12 cellular contexts compared by ENCODE assay signal in the genomic region with DNA sequence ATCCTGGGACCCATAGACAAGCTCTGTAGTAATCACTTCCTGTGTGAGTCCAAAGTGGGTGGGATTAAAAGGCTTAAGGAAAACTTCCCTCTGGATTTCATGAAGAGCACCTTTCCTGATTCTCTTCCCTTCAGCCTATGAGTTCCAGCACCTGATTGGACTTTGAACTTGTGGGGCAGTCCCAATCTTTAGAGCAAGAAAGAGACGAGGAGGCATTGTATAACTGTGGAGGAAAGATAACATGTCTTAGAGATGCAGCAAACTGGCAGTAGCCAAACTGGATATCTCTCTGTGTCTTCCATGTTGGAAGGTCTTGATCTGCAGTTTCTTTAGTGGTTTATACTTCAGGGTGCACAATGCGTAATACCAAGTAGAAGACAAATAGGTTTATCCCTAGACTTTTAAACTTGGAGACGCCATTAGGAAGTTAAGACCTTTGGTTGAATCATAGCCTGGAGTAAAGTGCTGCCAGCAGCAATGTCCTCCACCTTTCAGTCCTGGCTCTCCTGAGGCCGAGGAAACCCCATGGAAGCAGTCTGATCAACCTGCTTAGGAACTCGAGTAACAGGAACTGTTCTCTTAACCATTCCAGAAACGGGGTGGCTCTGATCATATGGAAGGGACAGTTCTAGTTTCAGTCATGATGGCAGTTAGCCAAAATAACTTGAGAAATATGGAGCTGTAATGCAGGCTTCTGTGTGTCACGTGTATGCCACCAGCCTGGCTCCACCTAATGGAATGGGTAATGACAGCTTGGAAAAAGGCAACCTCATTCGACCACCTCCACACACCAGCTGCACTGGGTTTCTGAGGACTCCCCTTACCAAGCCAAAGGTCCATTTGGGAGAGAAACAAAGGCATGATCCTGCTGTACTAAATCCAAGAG. TPM values are rescaled to one million over a fixed set of nuclear protein-coding genes. Genes with fewer than 3 reads are reported as not detected.
DNase-seq lines count a peak whose midpoint lies in the region; ATAC-seq, FAIRE-seq and TF ChIP-seq lines count a peak whose summit lies in the region.
"Had no signal": no experiment of that assay in that cellular context is flagged by ENCODE, and none has a peak within 500 bp of the region (broad histone marks: within the 10 kb centered on the region; RNA-seq: fewer than 3 reads in every experiment).

No MANE protein-coding gene starts in this region.

- in situ Hi-C loops in K562 (cut with MboI) (no loop called here), HepG2 (cut with HindIII; ENCODE audit: extremely low pct_ligation_motif_present, low pct_unique_long_range_greater_than_20kb) (loop anchor here (10.0 kb wide), 1 partner anchor 141 kb away; a partner anchor contains a TSS)

- H3K36me3 ChIP-seq in K562 (ENCODE audit: control insufficient read depth, insufficient read depth, low read length) (peaks cover 41% of the 10 kb centered on the region), HepG2 (replicated peaks in 1 of 2; ENCODE audit: control insufficient read depth in 1 of 2, insufficient read depth in 2 of 2, low read length in 2 of 2) (peaks cover 0 to 12% of the 10 kb centered on the region in 2 experiments)
- H3K36me3 ChIP-seq: colonic mucosa had no signal

- WGBS in K562 (ENCODE audit: insufficient coverage, low coverage, missing lambda C conversion rate), result 32% methylated on average over 8 of the region's 8 CpGs
- 76% methylated on average over 6 of the region's 8 CpGs for WGBS in HepG2 (ENCODE audit: low lambda C conversion rate)

- H3K9me3 ChIP-seq in K562 (replicated peaks; ENCODE audit: control insufficient read depth, insufficient read depth, low read depth, low read length) (no peaks in the 10 kb centered on the region), HepG2 (ENCODE audit: low read length) (no peaks in the 10 kb centered on the region)
- H3K9me3 ChIP-seq: colonic mucosa, HAP-1 had no signal

- H3K4me1 ChIP-seq in K562 (replicated peaks in 1 of 2; ENCODE audit: control insufficient read depth in 2 of 2, insufficient read depth in 2 of 2, low read length in 2 of 2), result peaks cover 8 to 33% of the 10 kb centered on the region in 2 experiments
- peaks cover 38% of the 10 kb centered on the region for H3K4me1 ChIP-seq in HepG2 (ENCODE audit: insufficient read depth, low read length)

- CTCF ChIA-PET in K562 (lab: Yijun Ruan, JAX; ENCODE audit: low intra/inter-chr PET ratio), result interaction anchor here (5.3 kb wide), 1 partner anchor 123 kb away, joined by 90 read pairs; no protein-coding TSS in a partner anchor
- CTCF ChIA-PET in HepG2 (lab: Yijun Ruan, JAX; ENCODE audit: low intra/inter-chr PET ratio, low total read pairs), result interaction anchor here (0.8 kb wide), 1 partner anchor 123 kb away, joined by 3 read pairs; no protein-coding TSS in a partner anchor

- peaks cover 31% of the 10 kb centered on the region for H3K79me2 ChIP-seq in K562 (ENCODE audit: control insufficient read depth, insufficient read depth, low read length)
- H3K79me2 ChIP-seq in HepG2 (ENCODE audit: insufficient read depth, low read length), result peaks cover 19% of the 10 kb centered on the region

- no peaks in the 10 kb centered on the region for H3K27me3 ChIP-seq in K562 (ENCODE audit: control insufficient read depth in 2 of 2, insufficient read depth in 2 of 2, low read length in 2 of 2)
- H3K27me3 ChIP-seq in HepG2 (ENCODE audit: control insufficient read depth in 1 of 2, insufficient read depth in 2 of 2, low read length in 2 of 2), result no peaks in the 10 kb centered on the region
- H3K27me3 ChIP-seq: colonic mucosa had no signal

- H3K4me2 ChIP-seq in K562 (ENCODE audit: insufficient read depth, low read length) (peak overlapping the region; percentile 17; the same call in 1 of the 2 replicates), HepG2 (ENCODE audit: low read depth, low read length) (no peak overlapping the region)

- TF ChIP-seq POLR2A in K562 (conservative IDR thresholded peaks at IDR 0.05) (peak; percentile 52; the same call in 1 of the 2 replicates), HepG2 (IDR thresholded peaks at IDR 0.05; ENCODE audit: insufficient read depth in 1 of 2, low read depth in 2 of 2, low read length in 2 of 2) (0 out of 4 replicates have a peak, but pooled peaks of 1 of the 2 experiments have one; percentile 15)

- H4K20me1 ChIP-seq in K562 (replicated peaks; ENCODE audit: control insufficient read depth, insufficient read depth, low read length), result peaks cover 3% of the 10 kb centered on the region
- no peaks in the 10 kb centered on the region; the same call in 1 of the 2 replicates for H4K20me1 ChIP-seq in HepG2 (ENCODE audit: insufficient read depth, low read length)

- peak; percentile 20; the same call in 1 of the 2 replicates for TF ChIP-seq EP300 in K562 (IDR thresholded peaks at IDR 0.05; ENCODE audit: low read length)
- TF ChIP-seq EP300 in HepG2 (IDR thresholded peaks at IDR 0.05; ENCODE audit: low read depth in 2 of 2, low read length in 2 of 2), result no peak
- no peak for TF ChIP-seq EP300 in HepG2 (CRISPR knock-in tag; IDR thresholded peaks at IDR 0.05; ENCODE audit: borderline replicate concordance)

- DNase-seq in Right ventricle myocardium superior (peak; percentile 48), left cardiac atrium (no peak), K562 (ENCODE audit: extremely low read depth in 1 of 4, low spot score in 3 of 4) (peak in 2 of 4 experiments; percentile 51 to 65), HepG2 (ENCODE audit: low spot score) (peak; percentile 34), kidney tubule cell (ENCODE audit: low spot score) (no peak)
- no peak for DNase-seq in activated effector memory CD4-positive, alpha-beta T cell treated with Interleukin-2 at 50 U/mL for 16 hours
- no peak for DNase-seq in stimulated activated CD4-positive, alpha-beta T cell treated with anti-CD3 and anti-CD28 coated beads, Interleukin-2, amount 100 ng/mL, for 24 hours
- DNase-seq: activated CD8-positive, alpha-beta memory T cell treated with anti-CD3 and anti-CD28 coated beads, Interleukin-2, amount 50 U/mL, for 48 hours; colonic mucosa; retina had no signal

- intact Hi-C loops in Right ventricle myocardium superior (cut with DNase I), result no loop called here
- intact Hi-C loops in left cardiac atrium (cut with DNase I), result no loop called here
- intact Hi-C loops in K562 (cut with micrococcal nuclease), result loop anchor here (5.0 to 10.0 kb wide), 5 partner anchors 72 to 769 kb away; no protein-coding TSS in a partner anchor
- intact Hi-C loops in HepG2 (cut with micrococcal nuclease; ENCODE audit: unreplicated experiment), result no loop called here

- peak; percentile 3 for ATAC-seq in Right ventricle myocardium superior (ENCODE audit: poor library complexity)
- no peak for ATAC-seq in left cardiac atrium
- ATAC-seq in K562, result peak; percentile 14
- ATAC-seq in HepG2, result peak; percentile 6; the same call in 1 of the 3 replicates
- ATAC-seq in HG02571 (IDR thresholded peaks at IDR 0.05; ENCODE audit: unreplicated experiment), result no peak

- no peak; a peak in 1 of 4 replicates for TF ChIP-seq RAD21 in K562 (CRISPR knock-in tag; conservative IDR thresholded peaks at IDR 0.05 in 1 of 2, IDR thresholded peaks at IDR 0.05 in 1 of 2)
- no peak for TF ChIP-seq RAD21 in HepG2 (CRISPR knock-in tag; IDR thresholded peaks at IDR 0.05)

- TF ChIP-seq CTCF in K562 (IDR thresholded peaks at IDR 0.05 in 2 of 3, conservative IDR thresholded peaks at IDR 0.05 in 1 of 3; ENCODE audit: insufficient read depth in 2 of 3, low read depth in 1 of 3, low read length in 3 of 3), result no peak
- TF ChIP-seq CTCF in HepG2 (CRISPR knock-in tag; IDR thresholded peaks at IDR 0.05), result no peak

- BruUV-seq in K562 (replicated peaks; lab: Mats Ljungman, UMichigan) (no TSS peak), HepG2 (replicated peaks; lab: Mats Ljungman, UMichigan) (no TSS peak)

- no peak overlapping the region for H3K4me3 ChIP-seq in K562
- no peak overlapping the region for H3K4me3 ChIP-seq in HepG2 (replicated peaks in 1 of 3; ENCODE audit: insufficient read depth in 1 of 3, low read depth in 2 of 3, low read length in 3 of 3)
- H3K4me3 ChIP-seq: colonic mucosa, HAP-1 had no signal

- FAIRE-seq in K562 (lab: Jason Lieb, UNC) (peak; percentile 59), HepG2 (lab: Jason Lieb, UNC) (no peak)

- H2AFZ ChIP-seq in K562 (ENCODE audit: low read depth, low read length) (peak overlapping the region; percentile 34; the same call in 1 of the 2 replicates), HepG2 (ENCODE audit: low read length) (no peak overlapping the region)

- H3K9me1 ChIP-seq in K562 (ENCODE audit: control insufficient read depth, insufficient read depth, low read length), result no peaks in the 10 kb centered on the region

- POLR2A ChIA-PET in K562 (lab: Yijun Ruan, JAX) (interaction anchor here (0.6 to 3.9 kb wide), 10 partner anchors 10 to 742 kb away, joined by 3 to 35 read pairs (median 3); a partner anchor contains a TSS), HepG2 (lab: Yijun Ruan, JAX) (interaction anchor here (1.0 kb wide), 1 partner anchor 122 kb away, joined by 3 read pairs; no protein-coding TSS in a partner anchor)

- H3K9ac ChIP-seq in K562 (ENCODE audit: insufficient read depth in 1 of 2, low read depth in 2 of 2, low read length in 2 of 2) (peak overlapping the region in 1 of 2 experiments; percentile 11; a peak in 2 of 4 replicates), HepG2 (ENCODE audit: insufficient read depth, low read depth, low read length) (no peak overlapping the region)

- H3K27ac ChIP-seq in K562 (ENCODE audit: extremely low read depth, low read depth, low read length) (peak overlapping the region; percentile 50), HepG2 (ENCODE audit: extremely low read length, insufficient read depth, low read length) (no peak overlapping the region)
- H3K27ac ChIP-seq: colonic mucosa had no signal

RNA-seq across cellular contexts. Expression of a gene that starts 4.7 kb away (rescaled TPM):
- total RNA-seq in Right ventricle myocardium superior (339 TPM), left cardiac atrium (100 to 1,000 TPM; 194 to 210 TPM), K562 (2014; rRNA removed) (18.1 and 20.0 TPM in 2 replicates), K562 (2014; rRNA removed; fragmentation: Illumina TruSeq; extraction: Trizol) (59.3 and 68.7 TPM in 2 replicates), K562 (2015; rRNA removed; fragmentation: Illumina TruSeq; extraction: Trizol) (61.0 and 65.8 TPM in 2 replicates), K562 (2021) (91.9 and 95.4 TPM in 2 replicates), HepG2 (2016; rRNA removed; fragmentation: Illumina TruSeq; extraction: Trizol) (12.7 and 26.6 TPM in 2 replicates)
- 31.5 and 93.7 TPM in 2 replicates for total RNA-seq in K562 (2011; cell fraction: chromatin; rRNA removed; ENCODE audit: low replicate concordance)
- 17.1 and 19.3 TPM in 2 replicates for total RNA-seq in K562 (2011; cell fraction: nucleolus; rRNA removed)
- total RNA-seq in K562 (2011; cell fraction: nucleoplasm; rRNA removed), result 43.2 and 52.5 TPM in 2 replicates
- polyA plus RNA-seq in K562 (2011; rRNA removed) (35.4 and 45.3 TPM in 2 replicates), K562 (2014; fragmentation: Illumina TruSeq; extraction: Trizol) (113 and 128 TPM in 2 replicates), K562 (2014; fragmentation: Nextera tagmentation; extraction: Ambion mirVana) (100 to 1,000 TPM; 178 to 184 TPM), K562 (2014; rRNA removed) (76.8 and 78.9 TPM in 2 replicates), HepG2 (2011; rRNA removed) (28.0 and 29.1 TPM in 2 replicates)
- polyA plus RNA-seq in K562 (2011; cell fraction: cytosol; rRNA removed), result 15.7 and 19.3 TPM in 2 replicates
- 26.0 and 40.1 TPM in 2 replicates for polyA plus RNA-seq in K562 (2011; cell fraction: nucleus; rRNA removed)
- polyA plus RNA-seq in K562 (2012), result 104 and 159 TPM in 2 replicates
- polyA minus RNA-seq in K562 (2011; rRNA and poly(A)+ RNA removed), result 11.8 and 17.7 TPM in 2 replicates
- polyA minus RNA-seq in K562 (2011; cell fraction: cytosol; rRNA and poly(A)+ RNA removed), result 14.3 and 22.0 TPM in 2 replicates
- 12.1 and 23.9 TPM in 2 replicates for polyA minus RNA-seq in K562 (2011; cell fraction: nucleus; rRNA and poly(A)+ RNA removed)
- total RNA-seq in HepG2 (2016; cell fraction: cytosol; rRNA removed; fragmentation: Illumina TruSeq; extraction: Trizol; ENCODE audit: low read depth), result 6.9 and 7.8 TPM in 2 replicates
- total RNA-seq in HepG2 (2016; cell fraction: insoluble cytoplasmic fraction; rRNA removed; fragmentation: Illumina TruSeq; extraction: Trizol), result 12.7 and 26.8 TPM in 2 replicates
- 12.7 and 13.6 TPM in 2 replicates for total RNA-seq in HepG2 (2016; cell fraction: membrane; rRNA removed; fragmentation: Illumina TruSeq; extraction: Trizol)
- 30.8 and 31.8 TPM in 2 replicates for total RNA-seq in HepG2 (2016; cell fraction: nucleus; rRNA removed; fragmentation: Illumina TruSeq; extraction: Trizol)
- polyA plus RNA-seq in HepG2 (2011; cell fraction: cytosol; rRNA removed), result 14.0 and 18.8 TPM in 2 replicates
- polyA plus RNA-seq in HepG2 (2011; cell fraction: nucleus; rRNA removed), result 23.7 and 28.7 TPM in 2 replicates
- polyA plus RNA-seq in HepG2 (2012), result 87.1 and 99.1 TPM in 2 replicates
- polyA plus RNA-seq in HepG2 (2016; cell fraction: cytosol; fragmentation: Illumina TruSeq; extraction: Trizol; ENCODE audit: low read depth), result 28.7 and 30.6 TPM in 2 replicates
- 103 and 112 TPM in 2 replicates for polyA plus RNA-seq in HepG2 (2016; cell fraction: insoluble cytoplasmic fraction; fragmentation: Illumina TruSeq; extraction: Trizol; ENCODE audit: low read depth)
- polyA plus RNA-seq in HepG2 (2016; cell fraction: membrane; fragmentation: Illumina TruSeq; extraction: Trizol; ENCODE audit: low read depth), result 42.0 and 42.2 TPM in 2 replicates
- polyA plus RNA-seq in HepG2 (2016; cell fraction: nucleus; fragmentation: Illumina TruSeq; extraction: Trizol; ENCODE audit: insufficient read depth, low read depth), result 118 and 130 TPM in 2 replicates
- polyA minus RNA-seq in HepG2 (2011; rRNA and poly(A)+ RNA removed; ENCODE audit: low replicate concordance), result 4.3 and 4.4 TPM in 2 replicates
- 13.9 and 15.7 TPM in 2 replicates for polyA minus RNA-seq in HepG2 (2011; cell fraction: cytosol; rRNA and poly(A)+ RNA removed)
- polyA minus RNA-seq in HepG2 (2011; cell fraction: nucleus; rRNA and poly(A)+ RNA removed), result 29.2 and 30.7 TPM in 2 replicates

Comparison
In these comparisons a context has a peak if more than half of its experiments do, and no peak if none do; other contexts are left out.
1. ATAC-seq: peak in Right ventricle myocardium superior (single experiment), K562 (single experiment) and HepG2 (single experiment); none in left cardiac atrium (0 of 2) and HG02571 (single experiment).
2. DNase-seq: peak in Right ventricle myocardium superior (single experiment) and HepG2 (single experiment); none in left cardiac atrium (single experiment), activated effector memory CD4-positive, alpha-beta T cell treated with Interleukin-2 at 50 U/mL for 16 hours (single experiment), stimulated activated CD4-positive, alpha-beta T cell treated with anti-CD3 and anti-CD28 coated beads, Interleukin-2, amount 100 ng/mL, for 24 hours (0 of 2) and kidney tubule cell (single experiment).